8 cellular contexts compared by ENCODE assay signal in genomic region chr14:23320584-23321571, GRCh38. TPM values are rescaled to one million over a fixed set of nuclear protein-coding genes. Genes with fewer than 3 reads are reported as not detected.
A peak's percentile ranks its signal among the peaks of the same experiment; 100 is the strongest.
DNase-seq lines count a peak whose midpoint lies in the region; ATAC-seq and TF ChIP-seq lines count a peak whose summit lies in the region.

A gene with protein sequence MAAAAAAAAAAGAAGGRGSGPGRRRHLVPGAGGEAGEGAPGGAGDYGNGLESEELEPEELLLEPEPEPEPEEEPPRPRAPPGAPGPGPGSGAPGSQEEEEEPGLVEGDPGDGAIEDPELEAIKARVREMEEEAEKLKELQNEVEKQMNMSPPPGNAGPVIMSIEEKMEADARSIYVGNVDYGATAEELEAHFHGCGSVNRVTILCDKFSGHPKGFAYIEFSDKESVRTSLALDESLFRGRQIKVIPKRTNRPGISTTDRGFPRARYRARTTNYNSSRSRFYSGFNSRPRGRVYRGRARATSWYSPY (plus strand): TSS chr14:23321457. CDS start chr14:23321470, 13 bp downstream.

- ATAC-seq in GM21737 (IDR thresholded peaks at IDR 0.05; ENCODE audit: unreplicated experiment): peak; percentile 87

- TF ChIP-seq CTCF in KMS-11 (conservative IDR thresholded peaks at IDR 0.05; ENCODE audit: low read depth, low read length) (no peak), Peyer's patch (IDR thresholded peaks at IDR 0.05) (peak in 1 of 6 experiments; percentile 2)

- TF ChIP-seq POLR2A in Peyer's patch (IDR thresholded peaks at IDR 0.05): peak; percentile 35 to 36

- 4% methylated on average over 60 to 63 of the region's 63 CpGs for WGBS in esophagus, 2 donors

- H3K9me3 ChIP-seq in Peyer's patch (no peaks in the 10 kb centered on the region), esophagus (ENCODE audit: control insufficient read depth in 2 of 2, insufficient read depth in 1 of 2, low read depth in 1 of 2, low read length in 1 of 2) (no peaks in the 10 kb centered on the region), mucosa of stomach (ENCODE audit: control insufficient read depth, low read length) (no peaks in the 10 kb centered on the region)

- H3K4me3 ChIP-seq in KMS-11 (IDR thresholded peaks at IDR 0.05; ENCODE audit: insufficient read depth, low read depth, low read length): no peak within 1 kb of the TSS
- peak within 1 kb of the TSS; percentile 94 to 100 (median 98) for H3K4me3 ChIP-seq in Peyer's patch
- H3K4me3 ChIP-seq in esophagus (ENCODE audit: low read depth in 1 of 2, low read length in 2 of 2): peak within 1 kb of the TSS; percentile 76 to 89
- peak within 1 kb of the TSS; percentile 90 for H3K4me3 ChIP-seq in mucosa of stomach (ENCODE audit: low read length)

- H3K36me3 ChIP-seq in KMS-11 (ENCODE audit: insufficient read depth) (no peaks in the 10 kb centered on the region), Peyer's patch (peaks cover 0 to 34% (median 0%) of the 10 kb centered on the region in 3 donors), esophagus (ENCODE audit: control insufficient read depth in 2 of 2, insufficient read depth in 2 of 2, low read length in 1 of 2) (peaks cover 4 to 18% of the 10 kb centered on the region in 2 donors), mucosa of stomach (ENCODE audit: control insufficient read depth, insufficient read depth, low read length) (peaks cover 15% of the 10 kb centered on the region)

- peak within 1 kb of the TSS; percentile 74 for H3K27ac ChIP-seq in KMS-11
- peak within 1 kb of the TSS; percentile 94 to 99 (median 96) for H3K27ac ChIP-seq in Peyer's patch
- H3K27ac ChIP-seq in esophagus (ENCODE audit: low read depth in 2 of 2, low read length in 1 of 2): peak within 1 kb of the TSS; percentile 92 to 99

- H3K79me2 ChIP-seq in KMS-11 (ENCODE audit: insufficient read depth, low read depth): peaks cover 25% of the 10 kb centered on the region

- H3K9ac ChIP-seq in KMS-11: peak within 1 kb of the TSS; percentile 78
- peak within 1 kb of the TSS; percentile 90 for H3K9ac ChIP-seq in mucosa of stomach (ENCODE audit: low read length)

- no peaks in the 10 kb centered on the region for H3K27me3 ChIP-seq in KMS-11 (ENCODE audit: insufficient read depth, low read depth)
- H3K27me3 ChIP-seq in Peyer's patch: no peaks in the 10 kb centered on the region
- H3K27me3 ChIP-seq in esophagus (ENCODE audit: control insufficient read depth in 1 of 2, insufficient read depth in 2 of 2, low read length in 2 of 2): no peaks in the 10 kb centered on the region
- H3K27me3 ChIP-seq in mucosa of stomach (ENCODE audit: control insufficient read depth, insufficient read depth, low read length): no peaks in the 10 kb centered on the region

- H3K4me1 ChIP-seq in KMS-11 (ENCODE audit: low read depth, poor library complexity, severe bottlenecking) (peaks cover 20% of the 10 kb centered on the region), Peyer's patch (peaks cover 0 to 20% (median 11%) of the 10 kb centered on the region in 4 donors), esophagus (ENCODE audit: control insufficient read depth in 2 of 2, insufficient read depth in 2 of 2, low read length in 1 of 2) (peaks cover 3 to 5% of the 10 kb centered on the region in 2 donors), mucosa of stomach (ENCODE audit: control insufficient read depth, insufficient read depth, low read length) (peaks cover 20% of the 10 kb centered on the region)

- DNase-seq in DMS53 treated with DMSO at 0.1 percent for 48 hours (lab: John Stamatoyannopoulos, UW; ENCODE audit: unreplicated experiment) (peak; percentile 97), Peyer's patch (peak; percentile 98 to 100 (median 98))
- peak; percentile 97 for DNase-seq in activated T-cell treated with anti-CD3 and anti-CD28 coated beads, Interleukin-2, amount 50 U/mL, for 48 hours
- DNase-seq in stimulated activated CD8-positive, alpha-beta memory T cell treated with anti-CD3 and anti-CD28 coated beads, Interleukin-7, amount 100 ng/mL, for 1 hour (ENCODE audit: low read depth in 2 of 2): peak; percentile 88 to 90

- H4K20me1 ChIP-seq in KMS-11 (ENCODE audit: insufficient read depth): no peaks in the 10 kb centered on the region

- peak within 1 kb of the TSS; percentile 87 for H3K4me2 ChIP-seq in KMS-11

- H2AFZ ChIP-seq in KMS-11 (ENCODE audit: low read depth): peak within 1 kb of the TSS; percentile 23; the same call in 1 of the 2 replicates

RNA-seq across cellular contexts. Expression of the gene that starts here (rescaled TPM):
- total RNA-seq in Peyer's patch: 100 to 1,000 TPM in 3 of 4 donors, 10 to 100 TPM in 1; 79.3 to 149 (median 116) TPM
- polyA plus RNA-seq in esophagus: 100 to 1,000 TPM; 105 to 154 TPM
